In genomic region chr10:117004627-117005453, GRCh38 we compare ENCODE assay signal across 1 cellular context.
TF ChIP-seq lines count a peak whose summit lies in the region.

TSS of gene SHTN1 (minus strand) at chr10:117005187. CDS start at chr10:117005079, 108 bp downstream.

TF ChIP-seq in HepG2, 621 proteins besides CTCF, POLR2A, EP300 and RAD21 (continued from another document):
- TF ChIP-seq ZHX1 (CRISPR knock-in tag; IDR thresholded peaks at IDR 0.05; ENCODE audit: low read depth) = 0 out of 2 replicates have a peak, but pooled peaks have one; percentile 20
- TF ChIP-seq ZNF451 (CRISPR knock-in tag; IDR thresholded peaks at IDR 0.05) = peak; percentile 19; the same call in 1 of the 2 replicates
- peak; percentile 38; the same call in 1 of the 2 replicates for TF ChIP-seq ZNF607 (CRISPR knock-in tag; IDR thresholded peaks at IDR 0.05; ENCODE audit: borderline replicate concordance)
- peak; percentile 65 for TF ChIP-seq TAF1 (CRISPR knock-in tag; IDR thresholded peaks at IDR 0.05)
- TF ChIP-seq ZFP91 (CRISPR knock-in tag; IDR thresholded peaks at IDR 0.05; ENCODE audit: borderline replicate concordance) = peak; percentile 81; the same call in 1 of the 2 replicates
- peak; percentile 65; the same call in 1 of the 2 replicates for TF ChIP-seq ZNF747 (CRISPR knock-in tag; IDR thresholded peaks at IDR 0.05; ENCODE audit: borderline replicate concordance)
- TF ChIP-seq XRCC5 (optimal IDR thresholded peaks at IDR 0.05; ENCODE audit: low read length) = peak; percentile 28
- no peak for TF ChIP-seq ZNF879 (CRISPR knock-in tag; IDR thresholded peaks at IDR 0.05)
- peak; percentile 83 for TF ChIP-seq GABPB1 (CRISPR knock-in tag; IDR thresholded peaks at IDR 0.05)
- TF ChIP-seq ZMAT3 (CRISPR knock-in tag; conservative IDR thresholded peaks at IDR 0.05) = 0 out of 2 replicates have a peak, but pooled peaks have one; percentile 31
- peak; percentile 81; the same call in 1 of the 2 replicates for TF ChIP-seq TBX2 (CRISPR knock-in tag; IDR thresholded peaks at IDR 0.05; ENCODE audit: borderline replicate concordance)
- peak; percentile 77; the same call in 1 of the 2 replicates for TF ChIP-seq RARG (CRISPR knock-in tag; IDR thresholded peaks at IDR 0.05; ENCODE audit: low read depth)
- no peak for TF ChIP-seq SOX6 (IDR thresholded peaks at IDR 0.05)
- TF ChIP-seq SOX6 (CRISPR knock-in tag; IDR thresholded peaks at IDR 0.05) = peak; percentile 5; the same call in 1 of the 2 replicates
